ENCODE assay signal across 1 cellular context in genomic region chr16:31201511-31202401, GRCh38.
A peak's percentile ranks its signal among the peaks of the same experiment; 100 is the strongest.
TF ChIP-seq lines count a peak whose summit lies in the region.

No MANE protein-coding gene starts in this region.

TF ChIP-seq in HepG2, 621 proteins besides CTCF, POLR2A, EP300 and RAD21 (continued from another document and continues in another):
- TF ChIP-seq NR2F2 (IDR thresholded peaks at IDR 0.05; ENCODE audit: borderline replicate concordance, low read depth): no peak
- no peak for TF ChIP-seq ZNF841 (CRISPR knock-in tag; IDR thresholded peaks at IDR 0.05; ENCODE audit: borderline replicate concordance)
- TF ChIP-seq, protein P1, sequence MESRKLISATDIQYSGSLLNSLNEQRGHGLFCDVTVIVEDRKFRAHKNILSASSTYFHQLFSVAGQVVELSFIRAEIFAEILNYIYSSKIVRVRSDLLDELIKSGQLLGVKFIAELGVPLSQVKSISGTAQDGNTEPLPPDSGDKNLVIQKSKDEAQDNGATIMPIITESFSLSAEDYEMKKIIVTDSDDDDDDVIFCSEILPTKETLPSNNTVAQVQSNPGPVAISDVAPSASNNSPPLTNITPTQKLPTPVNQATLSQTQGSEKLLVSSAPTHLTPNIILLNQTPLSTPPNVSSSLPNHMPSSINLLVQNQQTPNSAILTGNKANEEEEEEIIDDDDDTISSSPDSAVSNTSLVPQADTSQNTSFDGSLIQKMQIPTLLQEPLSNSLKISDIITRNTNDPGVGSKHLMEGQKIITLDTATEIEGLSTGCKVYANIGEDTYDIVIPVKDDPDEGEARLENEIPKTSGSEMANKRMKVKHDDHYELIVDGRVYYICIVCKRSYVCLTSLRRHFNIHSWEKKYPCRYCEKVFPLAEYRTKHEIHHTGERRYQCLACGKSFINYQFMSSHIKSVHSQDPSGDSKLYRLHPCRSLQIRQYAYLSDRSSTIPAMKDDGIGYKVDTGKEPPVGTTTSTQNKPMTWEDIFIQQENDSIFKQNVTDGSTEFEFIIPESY (CRISPR knock-in tag; IDR thresholded peaks at IDR 0.05): 0 out of 2 replicates have a peak, but pooled peaks have one; percentile 29
- TF ChIP-seq KMT2B (CRISPR knock-in tag; IDR thresholded peaks at IDR 0.05): 0 out of 2 replicates have a peak, but pooled peaks have one; percentile 12
- TF ChIP-seq ZNF33B (CRISPR knock-in tag; IDR thresholded peaks at IDR 0.05): no peak
- no peak for TF ChIP-seq DPF2 (CRISPR knock-in tag; IDR thresholded peaks at IDR 0.05; ENCODE audit: borderline replicate concordance, low read depth)
- 0 out of 2 replicates have a peak, but pooled peaks have one; percentile 32 for TF ChIP-seq ZNF558 (CRISPR knock-in tag; IDR thresholded peaks at IDR 0.05; ENCODE audit: borderline replicate concordance)
- peak; percentile 5 for TF ChIP-seq HNRNPH1 (optimal IDR thresholded peaks at IDR 0.05; ENCODE audit: low read depth, low read length)
- TF ChIP-seq ATF5 (CRISPR knock-in tag; IDR thresholded peaks at IDR 0.05; ENCODE audit: low read depth): 0 out of 2 replicates have a peak, but pooled peaks have one; percentile 28
- no peak for TF ChIP-seq GRHL1 (CRISPR knock-in tag; conservative IDR thresholded peaks at IDR 0.05)
- TF ChIP-seq ZNF883 (CRISPR knock-in tag; IDR thresholded peaks at IDR 0.05; ENCODE audit: not compliant biosample characterization): peak; percentile 53
- TF ChIP-seq ZNF775 (CRISPR knock-in tag; IDR thresholded peaks at IDR 0.05; ENCODE audit: borderline replicate concordance): no peak
- no peak for TF ChIP-seq SRSF4 (IDR thresholded peaks at IDR 0.05; ENCODE audit: low read depth, low read length, poor library complexity, severe bottlenecking)
- no peak for TF ChIP-seq ZNF75D (CRISPR knock-in tag; IDR thresholded peaks at IDR 0.05; ENCODE audit: borderline replicate concordance)
- peak; percentile 77 for TF ChIP-seq AGO1 (IDR thresholded peaks at IDR 0.05; ENCODE audit: low read depth, low read length, poor library complexity, severe bottlenecking)
- TF ChIP-seq, protein P2, sequence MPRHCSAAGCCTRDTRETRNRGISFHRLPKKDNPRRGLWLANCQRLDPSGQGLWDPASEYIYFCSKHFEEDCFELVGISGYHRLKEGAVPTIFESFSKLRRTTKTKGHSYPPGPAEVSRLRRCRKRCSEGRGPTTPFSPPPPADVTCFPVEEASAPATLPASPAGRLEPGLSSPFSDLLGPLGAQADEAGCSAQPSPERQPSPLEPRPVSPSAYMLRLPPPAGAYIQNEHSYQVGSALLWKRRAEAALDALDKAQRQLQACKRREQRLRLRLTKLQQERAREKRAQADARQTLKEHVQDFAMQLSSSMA (CRISPR knock-in tag; IDR thresholded peaks at IDR 0.05): peak; percentile 90
- TF ChIP-seq MED8 (CRISPR knock-in tag; IDR thresholded peaks at IDR 0.05; ENCODE audit: insufficient replicate concordance): no peak
- no peak for TF ChIP-seq POLR2AphosphoS5 (IDR thresholded peaks at IDR 0.05; ENCODE audit: low read depth, low read length)
- TF ChIP-seq, protein P3, sequence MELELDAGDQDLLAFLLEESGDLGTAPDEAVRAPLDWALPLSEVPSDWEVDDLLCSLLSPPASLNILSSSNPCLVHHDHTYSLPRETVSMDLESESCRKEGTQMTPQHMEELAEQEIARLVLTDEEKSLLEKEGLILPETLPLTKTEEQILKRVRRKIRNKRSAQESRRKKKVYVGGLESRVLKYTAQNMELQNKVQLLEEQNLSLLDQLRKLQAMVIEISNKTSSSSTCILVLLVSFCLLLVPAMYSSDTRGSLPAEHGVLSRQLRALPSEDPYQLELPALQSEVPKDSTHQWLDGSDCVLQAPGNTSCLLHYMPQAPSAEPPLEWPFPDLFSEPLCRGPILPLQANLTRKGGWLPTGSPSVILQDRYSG (CRISPR knock-in tag; IDR thresholded peaks at IDR 0.05): no peak
- TF ChIP-seq NFYB (CRISPR knock-in tag; IDR thresholded peaks at IDR 0.05): no peak
- no peak for TF ChIP-seq EHMT2 (IDR thresholded peaks at IDR 0.05; ENCODE audit: borderline replicate concordance, low read depth, low read length)
- peak; percentile 81 for TF ChIP-seq POLR2AphosphoS2 (IDR thresholded peaks at IDR 0.05; ENCODE audit: low read depth, low read length)
- TF ChIP-seq, protein P4, sequence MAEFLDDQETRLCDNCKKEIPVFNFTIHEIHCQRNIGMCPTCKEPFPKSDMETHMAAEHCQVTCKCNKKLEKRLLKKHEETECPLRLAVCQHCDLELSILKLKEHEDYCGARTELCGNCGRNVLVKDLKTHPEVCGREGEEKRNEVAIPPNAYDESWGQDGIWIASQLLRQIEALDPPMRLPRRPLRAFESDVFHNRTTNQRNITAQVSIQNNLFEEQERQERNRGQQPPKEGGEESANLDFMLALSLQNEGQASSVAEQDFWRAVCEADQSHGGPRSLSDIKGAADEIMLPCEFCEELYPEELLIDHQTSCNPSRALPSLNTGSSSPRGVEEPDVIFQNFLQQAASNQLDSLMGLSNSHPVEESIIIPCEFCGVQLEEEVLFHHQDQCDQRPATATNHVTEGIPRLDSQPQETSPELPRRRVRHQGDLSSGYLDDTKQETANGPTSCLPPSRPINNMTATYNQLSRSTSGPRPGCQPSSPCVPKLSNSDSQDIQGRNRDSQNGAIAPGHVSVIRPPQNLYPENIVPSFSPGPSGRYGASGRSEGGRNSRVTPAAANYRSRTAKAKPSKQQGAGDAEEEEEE (CRISPR knock-in tag; IDR thresholded peaks at IDR 0.05; ENCODE audit: borderline replicate concordance): 0 out of 2 replicates have a peak, but pooled peaks have one; percentile 49
- TF ChIP-seq, protein P5, sequence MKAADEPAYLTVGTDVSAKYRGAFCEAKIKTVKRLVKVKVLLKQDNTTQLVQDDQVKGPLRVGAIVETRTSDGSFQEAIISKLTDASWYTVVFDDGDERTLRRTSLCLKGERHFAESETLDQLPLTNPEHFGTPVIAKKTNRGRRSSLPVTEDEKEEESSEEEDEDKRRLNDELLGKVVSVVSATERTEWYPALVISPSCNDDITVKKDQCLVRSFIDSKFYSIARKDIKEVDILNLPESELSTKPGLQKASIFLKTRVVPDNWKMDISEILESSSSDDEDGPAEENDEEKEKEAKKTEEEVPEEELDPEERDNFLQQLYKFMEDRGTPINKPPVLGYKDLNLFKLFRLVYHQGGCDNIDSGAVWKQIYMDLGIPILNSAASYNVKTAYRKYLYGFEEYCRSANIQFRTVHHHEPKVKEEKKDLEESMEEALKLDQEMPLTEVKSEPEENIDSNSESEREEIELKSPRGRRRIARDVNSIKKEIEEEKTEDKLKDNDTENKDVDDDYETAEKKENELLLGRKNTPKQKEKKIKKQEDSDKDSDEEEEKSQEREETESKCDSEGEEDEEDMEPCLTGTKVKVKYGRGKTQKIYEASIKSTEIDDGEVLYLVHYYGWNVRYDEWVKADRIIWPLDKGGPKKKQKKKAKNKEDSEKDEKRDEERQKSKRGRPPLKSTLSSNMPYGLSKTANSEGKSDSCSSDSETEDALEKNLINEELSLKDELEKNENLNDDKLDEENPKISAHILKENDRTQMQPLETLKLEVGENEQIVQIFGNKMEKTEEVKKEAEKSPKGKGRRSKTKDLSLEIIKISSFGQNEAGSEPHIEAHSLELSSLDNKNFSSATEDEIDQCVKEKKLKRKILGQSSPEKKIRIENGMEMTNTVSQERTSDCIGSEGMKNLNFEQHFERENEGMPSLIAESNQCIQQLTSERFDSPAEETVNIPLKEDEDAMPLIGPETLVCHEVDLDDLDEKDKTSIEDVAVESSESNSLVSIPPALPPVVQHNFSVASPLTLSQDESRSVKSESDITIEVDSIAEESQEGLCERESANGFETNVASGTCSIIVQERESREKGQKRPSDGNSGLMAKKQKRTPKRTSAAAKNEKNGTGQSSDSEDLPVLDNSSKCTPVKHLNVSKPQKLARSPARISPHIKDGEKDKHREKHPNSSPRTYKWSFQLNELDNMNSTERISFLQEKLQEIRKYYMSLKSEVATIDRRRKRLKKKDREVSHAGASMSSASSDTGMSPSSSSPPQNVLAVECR (CRISPR knock-in tag; IDR thresholded peaks at IDR 0.05; ENCODE audit: borderline replicate concordance): peak; percentile 2; the same call in 1 of the 2 replicates
- peak; percentile 38; the same call in 1 of the 2 replicates for TF ChIP-seq LBX2 (CRISPR knock-in tag; IDR thresholded peaks at IDR 0.05; ENCODE audit: borderline replicate concordance)
- 0 out of 2 replicates have a peak, but pooled peaks have one; percentile 61 for TF ChIP-seq TMF1 (CRISPR knock-in tag; IDR thresholded peaks at IDR 0.05; ENCODE audit: low read depth)
- no peak for TF ChIP-seq XBP1 (CRISPR knock-in tag; IDR thresholded peaks at IDR 0.05)
- TF ChIP-seq ZEB1 (IDR thresholded peaks at IDR 0.05; ENCODE audit: insufficient replicate concordance, low read depth): no peak
- peak; percentile 66 for TF ChIP-seq PHF8 (CRISPR knock-in tag; IDR thresholded peaks at IDR 0.05)
- peak; percentile 88; the same call in 1 of the 2 replicates for TF ChIP-seq ARID2 (CRISPR knock-in tag; IDR thresholded peaks at IDR 0.05; ENCODE audit: borderline replicate concordance)
- TF ChIP-seq, protein P6, sequence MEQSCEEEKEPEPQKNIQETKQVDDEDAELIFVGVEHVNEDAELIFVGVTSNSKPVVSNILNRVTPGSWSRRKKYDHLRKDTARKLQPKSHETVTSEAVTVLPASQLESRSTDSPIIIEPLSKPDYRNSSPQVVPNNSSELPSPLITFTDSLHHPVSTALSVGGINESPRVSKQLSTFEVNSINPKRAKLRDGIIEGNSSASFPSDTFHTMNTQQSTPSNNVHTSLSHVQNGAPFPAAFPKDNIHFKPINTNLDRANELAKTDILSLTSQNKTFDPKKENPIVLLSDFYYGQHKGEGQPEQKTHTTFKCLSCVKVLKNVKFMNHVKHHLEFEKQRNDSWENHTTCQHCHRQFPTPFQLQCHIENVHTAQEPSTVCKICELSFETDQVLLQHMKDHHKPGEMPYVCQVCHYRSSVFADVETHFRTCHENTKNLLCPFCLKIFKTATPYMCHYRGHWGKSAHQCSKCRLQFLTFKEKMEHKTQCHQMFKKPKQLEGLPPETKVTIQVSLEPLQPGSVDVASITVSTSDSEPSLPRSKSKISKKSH (CRISPR knock-in tag; IDR thresholded peaks at IDR 0.05; ENCODE audit: borderline replicate concordance): no peak; the same call in none of the 2 replicates
- peak; percentile 31; the same call in 1 of the 2 replicates for TF ChIP-seq RBFOX2 (IDR thresholded peaks at IDR 0.05; ENCODE audit: low read depth, low read length)
- TF ChIP-seq BCL3 (CRISPR knock-in tag; IDR thresholded peaks at IDR 0.05): 0 out of 2 replicates have a peak, but pooled peaks have one; percentile 13
- TF ChIP-seq NR2F1 (CRISPR knock-in tag; IDR thresholded peaks at IDR 0.05): no peak; a peak in 1 of 4 replicates
- TF ChIP-seq AKAP8 (CRISPR knock-in tag; IDR thresholded peaks at IDR 0.05): peak; percentile 88
- TF ChIP-seq GABPB1 (CRISPR knock-in tag; IDR thresholded peaks at IDR 0.05): peak; percentile 27; the same call in 1 of the 2 replicates
- TF ChIP-seq ZNF687 (CRISPR knock-in tag; IDR thresholded peaks at IDR 0.05): peak; percentile 69
- no peak for TF ChIP-seq ZNF383 (CRISPR knock-in tag; IDR thresholded peaks at IDR 0.05; ENCODE audit: borderline replicate concordance)
- TF ChIP-seq ZNF253 (CRISPR knock-in tag; IDR thresholded peaks at IDR 0.05; ENCODE audit: borderline replicate concordance): no peak
